In genomic region chr14:67532998-67533753, GRCh38 we compare ENCODE assay signal across 8 cellular contexts. TPM values are rescaled to one million over a fixed set of nuclear protein-coding genes. Genes with fewer than 3 reads are reported as not detected.
A peak's percentile ranks its signal among the peaks of the same experiment; 100 is the strongest.
DNase-seq lines count a peak whose midpoint lies in the region; ATAC-seq and TF ChIP-seq lines count a peak whose summit lies in the region.

TSS of gene PLEKHH1 (plus strand) at chr14:67533290. CDS start at chr14:67541868, 8,578 bp downstream.

- peak within 1 kb of the TSS; percentile 68 for H3K4me3 Mint-ChIP-seq in stimulated activated memory B cell treated with anti-CD40 and anti-IgM and Interleukin-4, amounts not matched to agents 10 μg/mL and 1 μg/mL and 100 μg/mL, for 72 hours

- H3K4me1 Mint-ChIP-seq in stimulated activated memory B cell treated with anti-CD40 and anti-IgM and Interleukin-4, amounts not matched to agents 10 μg/mL and 1 μg/mL and 100 μg/mL, for 72 hours: peaks cover 5% of the 10 kb centered on the region

- H3K27ac Mint-ChIP-seq in stimulated activated memory B cell treated with anti-CD40 and anti-IgM and Interleukin-4, amounts not matched to agents 10 μg/mL and 1 μg/mL and 100 μg/mL, for 72 hours: no peak within 1 kb of the TSS

- peak; percentile 79 for DNase-seq in G401 (ENCODE audit: low spot score)
- peak; percentile 38 for DNase-seq in NCI-H526 treated with DMSO at 0.1 percent for 48 hours (lab: John Stamatoyannopoulos, UW)
- peak; percentile 53 for DNase-seq in activated T-cell treated with anti-CD3 and anti-CD28 coated beads for 24 hours (ENCODE audit: low read depth)
- DNase-seq in erythroblast (lab: John Stamatoyannopoulos, UW): peak; percentile 44 to 53
- peak; percentile 89 for DNase-seq in middle frontal gyrus (ENCODE audit: extremely low spot score, low spot score)

- ATAC-seq in HG03045 (IDR thresholded peaks at IDR 0.05; ENCODE audit: unreplicated experiment): peak; percentile 65
- ATAC-seq in stimulated activated memory B cell treated with anti-CD40 and anti-IgM and Interleukin-4, amounts not matched to agents 10 μg/mL and 1 μg/mL and 100 μg/mL, for 72 hours: peak; percentile 78
- ATAC-seq in HG02588 (IDR thresholded peaks at IDR 0.05; ENCODE audit: unreplicated experiment): no peak

- TF ChIP-seq POLR2A in erythroblast (IDR thresholded peaks at IDR 0.05; ENCODE audit: low read length): no peak

- no peaks in the 10 kb centered on the region for H3K36me3 Mint-ChIP-seq in stimulated activated memory B cell treated with anti-CD40 and anti-IgM and Interleukin-4, amounts not matched to agents 10 μg/mL and 1 μg/mL and 100 μg/mL, for 72 hours

- no peaks in the 10 kb centered on the region for H3K9me3 Mint-ChIP-seq in stimulated activated memory B cell treated with anti-CD40 and anti-IgM and Interleukin-4, amounts not matched to agents 10 μg/mL and 1 μg/mL and 100 μg/mL, for 72 hours

- in situ Hi-C loops in G401 (cut with HindIII; ENCODE audit: low sequenced_read_pairs): no loop called here

- peaks cover 22% of the 10 kb centered on the region for H3K27me3 Mint-ChIP-seq in stimulated activated memory B cell treated with anti-CD40 and anti-IgM and Interleukin-4, amounts not matched to agents 10 μg/mL and 1 μg/mL and 100 μg/mL, for 72 hours

RNA-seq across cellular contexts. Expression of gene PLEKHH1, which starts in this region (rescaled TPM):
- total RNA-seq in G401 (2014; rRNA removed; shearing (Covaris generic)): 4.8 and 8.6 TPM in 2 replicates

Comparison
In these comparisons a context has a peak if more than half of its experiments do, and no peak if none do; other contexts are left out.
1. DNase-seq: peak in every context shown above with its lines; median percentile 89 in middle frontal gyrus; 79 in G401; 53 in activated T-cell treated with anti-CD3 and anti-CD28 coated beads for 24 hours; 48 in erythroblast; 38 in NCI-H526 treated with DMSO at 0.1 percent for 48 hours.